ENCODE assay signal across 37 cellular contexts in genomic region chr1:85284202-85284601, GRCh38.
"Had no signal": no experiment of that assay in that cellular context is flagged by ENCODE, and none has a peak within 500 bp of the region (broad histone marks: within the 10 kb centered on the region; RNA-seq: fewer than 3 reads in every experiment).

No MANE protein-coding gene starts in this region.

- H3K4me3 Mint-ChIP-seq: activated B cell treated with CpG ODN at 0.5 μM for 24 hours; activated CD4-positive, alpha-beta memory T cell treated with anti-CD3 and anti-CD28 coated beads for 36 hours; activated CD4-positive, alpha-beta T cell treated with anti-CD3 and anti-CD28 coated beads, Interleukin-2, amount 10 ng/mL, durations not matched to agents 24 days and 14 days; activated CD8-positive, alpha-beta T cell treated with anti-CD3 and anti-CD28 coated beads for 36 hours; activated naive CD4-positive, alpha-beta T cell treated with anti-CD3 and anti-CD28 coated beads for 36 hours; activated naive CD8-positive, alpha-beta T cell treated with anti-CD3 and anti-CD28 coated beads for 36 hours; activated T-cell treated with anti-CD3 and anti-CD28 coated beads, Interleukin-2, amount 50 U/mL, for 4 hours; activated T-cell treated with anti-CD3 and anti-CD28 coated beads, Interleukin-2, amount 50 U/mL, for 72 hours; activated T-helper 1 cell treated with anti-CD3 and anti-CD28 coated beads, Interleukin-12 subunit alpha, Interleukin-12 subunit beta, Interleukin-2, Interleukin-4 antibody, amounts not matched to agents 30 ng/mL and 10 ng/mL and 1 ng/mL, durations not matched to agents 14 hours and 24 hours and 36 hours; activated T-helper 17 cell treated with anti-CD3 and anti-CD28 coated beads, Interleukin-2, amount 50 U/mL, for 72 hours; T-helper 1 cell treated with Interleukin-12 subunit alpha and Interleukin-12 subunit beta and Interleukin-4 antibody, amounts not matched to agents 30 μg/mL and 1 μg/mL, for 36 hours; T-helper 2 cell treated with Interferon-gamma antibody and Interleukin-4, amounts not matched to agents 5 μg/mL and 100 μg/mL, for 36 hours had no signal

- ATAC-seq: activated CD8-positive, alpha-beta T cell treated with anti-CD3 and anti-CD28 coated beads for 36 hours; activated naive CD4-positive, alpha-beta T cell treated with anti-CD3 and anti-CD28 coated beads, Interleukin-2, amount 50 U/mL, for 72 hours; activated T-cell treated with anti-CD3 and anti-CD28 coated beads, Interleukin-2, amount 50 U/mL, for 4 hours; activated T-cell treated with anti-CD3 and anti-CD28 coated beads, Interleukin-2, amount 50 U/mL, for 72 hours; activated T-helper 17 cell treated with anti-CD3 and anti-CD28 coated beads, Interleukin-2, amount 50 U/mL, for 72 hours had no signal

- DNase-seq: activated B cell treated with CpG ODN at 0.5 μM for 24 hours; activated CD4-positive, alpha-beta memory T cell treated with anti-CD3 and anti-CD28 coated beads for 36 hours; activated CD4-positive, alpha-beta T cell treated with anti-CD3 and anti-CD28 coated beads for 4 hours; activated CD4-positive, alpha-beta T cell treated with anti-CD3 and anti-CD28 coated beads, Interleukin-2, amount 10 ng/mL, durations not matched to agents 24 days and 14 days; activated CD4-positive, alpha-beta T cell treated with anti-CD3 and anti-CD28 coated beads, Interleukin-2, amount 50 U/mL, for 1 hour; activated CD4-positive, alpha-beta T cell treated with anti-CD3 and anti-CD28 coated beads, Interleukin-2, amount 50 U/mL, for 4 hours; activated CD4-positive, CD25-positive, alpha-beta regulatory T cell treated with anti-CD3 and anti-CD28 coated beads, Interleukin-2, amount 50 U/mL, for 72 hours; activated CD8-positive, alpha-beta memory T cell treated with anti-CD3 and anti-CD28 coated beads, Interleukin-2, amount 50 U/mL, for 4 hours; activated CD8-positive, alpha-beta T cell treated with anti-CD3 and anti-CD28 coated beads for 36 hours; activated effector memory CD4-positive, alpha-beta T cell treated with anti-CD3 and anti-CD28 coated beads, Interleukin-2, amount 50 U/mL, for 16 hours; activated gamma-delta T cell treated with Interleukin-2 at 50 U/mL for 16 hours; activated naive CD4-positive, alpha-beta T cell; activated naive CD4-positive, alpha-beta T cell treated with anti-CD3 and anti-CD28 coated beads for 36 hours; activated naive CD4-positive, alpha-beta T cell treated with anti-CD3 and anti-CD28 coated beads, Interleukin-2, amount 50 U/mL, for 16 hours; activated naive CD8-positive, alpha-beta T cell treated with anti-CD3 and anti-CD28 coated beads for 36 hours; activated T-cell treated with anti-CD3 and anti-CD28 coated beads for 4 hours; activated T-cell treated with anti-CD3 and anti-CD28 coated beads, Interleukin-2, amount 50 U/mL, for 1 hour; activated T-cell treated with anti-CD3 and anti-CD28 coated beads, Interleukin-2, amount 50 U/mL, for 4 hours; activated T-cell treated with anti-CD3 and anti-CD28 coated beads, Interleukin-2, amount 50 U/mL, for 72 hours; amniotic stem cell; aorta; brain microvascular endothelial cell; central memory CD4-positive, alpha-beta T cell; T-helper 1 cell; T-helper 2 cell; T-helper 9 cell had no signal

- H3K27ac Mint-ChIP-seq: activated B cell treated with CpG ODN at 0.5 μM for 24 hours; activated CD4-positive, alpha-beta memory T cell treated with anti-CD3 and anti-CD28 coated beads for 36 hours; activated CD4-positive, alpha-beta T cell treated with anti-CD3 and anti-CD28 coated beads, Interleukin-2, amount 10 ng/mL, durations not matched to agents 24 days and 14 days; activated CD8-positive, alpha-beta T cell treated with anti-CD3 and anti-CD28 coated beads for 36 hours; activated naive CD4-positive, alpha-beta T cell treated with anti-CD3 and anti-CD28 coated beads for 36 hours; activated naive CD4-positive, alpha-beta T cell treated with anti-CD3 and anti-CD28 coated beads, Interleukin-2, amount 50 U/mL, for 72 hours; activated naive CD8-positive, alpha-beta T cell treated with anti-CD3 and anti-CD28 coated beads for 36 hours; activated T-cell treated with anti-CD3 and anti-CD28 coated beads, Interleukin-2, amount 50 U/mL, for 72 hours; activated T-helper 1 cell treated with anti-CD3 and anti-CD28 coated beads, Interleukin-12 subunit alpha, Interleukin-12 subunit beta, Interleukin-2, Interleukin-4 antibody, amounts not matched to agents 30 ng/mL and 10 ng/mL and 1 ng/mL, durations not matched to agents 14 hours and 24 hours and 36 hours; activated T-helper 17 cell treated with anti-CD3 and anti-CD28 coated beads, Interleukin-2, amount 50 U/mL, for 72 hours; T-helper 1 cell treated with Interleukin-12 subunit alpha and Interleukin-12 subunit beta and Interleukin-4 antibody, amounts not matched to agents 30 μg/mL and 1 μg/mL, for 36 hours; T-helper 2 cell treated with Interferon-gamma antibody and Interleukin-4, amounts not matched to agents 5 μg/mL and 100 μg/mL, for 36 hours had no signal

- FAIRE-seq: astrocyte, TTC549 had no signal

- H3K4me1 ChIP-seq: breast epithelium had no signal

- H3K9me3 ChIP-seq: adrenal gland, body of pancreas, breast epithelium had no signal

- H3K27me3 Mint-ChIP-seq: activated B cell treated with CpG ODN at 0.5 μM for 24 hours; activated CD8-positive, alpha-beta T cell treated with anti-CD3 and anti-CD28 coated beads for 36 hours; activated naive CD8-positive, alpha-beta T cell treated with anti-CD3 and anti-CD28 coated beads for 36 hours; activated T-helper 17 cell treated with anti-CD3 and anti-CD28 coated beads, Interleukin-2, amount 50 U/mL, for 72 hours had no signal

- H3K27ac ChIP-seq: adrenal gland, body of pancreas, brain microvascular endothelial cell, breast epithelium, VCaP had no signal

- H3K4me3 ChIP-seq: adrenal gland, body of pancreas, breast epithelium had no signal

- H3K27me3 ChIP-seq: adrenal gland, body of pancreas, brain microvascular endothelial cell, breast epithelium had no signal

- H3K9me3 Mint-ChIP-seq: activated B cell treated with CpG ODN at 0.5 μM for 24 hours; activated CD4-positive, alpha-beta memory T cell treated with anti-CD3 and anti-CD28 coated beads for 36 hours; activated CD4-positive, alpha-beta T cell treated with anti-CD3 and anti-CD28 coated beads, Interleukin-2, amount 10 ng/mL, durations not matched to agents 24 days and 14 days; activated CD8-positive, alpha-beta T cell treated with anti-CD3 and anti-CD28 coated beads for 36 hours; activated naive CD4-positive, alpha-beta T cell treated with anti-CD3 and anti-CD28 coated beads for 36 hours; activated naive CD4-positive, alpha-beta T cell treated with anti-CD3 and anti-CD28 coated beads, Interleukin-2, amount 50 U/mL, for 72 hours; activated naive CD8-positive, alpha-beta T cell treated with anti-CD3 and anti-CD28 coated beads for 36 hours; activated T-cell treated with anti-CD3 and anti-CD28 coated beads, Interleukin-2, amount 50 U/mL, for 4 hours; activated T-cell treated with anti-CD3 and anti-CD28 coated beads, Interleukin-2, amount 50 U/mL, for 72 hours; activated T-helper 1 cell treated with anti-CD3 and anti-CD28 coated beads, Interleukin-12 subunit alpha, Interleukin-12 subunit beta, Interleukin-2, Interleukin-4 antibody, amounts not matched to agents 30 ng/mL and 10 ng/mL and 1 ng/mL, durations not matched to agents 14 hours and 24 hours and 36 hours; activated T-helper 17 cell treated with anti-CD3 and anti-CD28 coated beads, Interleukin-2, amount 50 U/mL, for 72 hours; T-helper 1 cell treated with Interleukin-12 subunit alpha and Interleukin-12 subunit beta and Interleukin-4 antibody, amounts not matched to agents 30 μg/mL and 1 μg/mL, for 36 hours; T-helper 2 cell treated with Interferon-gamma antibody and Interleukin-4, amounts not matched to agents 5 μg/mL and 100 μg/mL, for 36 hours had no signal

- H3K36me3 ChIP-seq: adrenal gland, brain microvascular endothelial cell, breast epithelium had no signal
